In the genomic region with DNA sequence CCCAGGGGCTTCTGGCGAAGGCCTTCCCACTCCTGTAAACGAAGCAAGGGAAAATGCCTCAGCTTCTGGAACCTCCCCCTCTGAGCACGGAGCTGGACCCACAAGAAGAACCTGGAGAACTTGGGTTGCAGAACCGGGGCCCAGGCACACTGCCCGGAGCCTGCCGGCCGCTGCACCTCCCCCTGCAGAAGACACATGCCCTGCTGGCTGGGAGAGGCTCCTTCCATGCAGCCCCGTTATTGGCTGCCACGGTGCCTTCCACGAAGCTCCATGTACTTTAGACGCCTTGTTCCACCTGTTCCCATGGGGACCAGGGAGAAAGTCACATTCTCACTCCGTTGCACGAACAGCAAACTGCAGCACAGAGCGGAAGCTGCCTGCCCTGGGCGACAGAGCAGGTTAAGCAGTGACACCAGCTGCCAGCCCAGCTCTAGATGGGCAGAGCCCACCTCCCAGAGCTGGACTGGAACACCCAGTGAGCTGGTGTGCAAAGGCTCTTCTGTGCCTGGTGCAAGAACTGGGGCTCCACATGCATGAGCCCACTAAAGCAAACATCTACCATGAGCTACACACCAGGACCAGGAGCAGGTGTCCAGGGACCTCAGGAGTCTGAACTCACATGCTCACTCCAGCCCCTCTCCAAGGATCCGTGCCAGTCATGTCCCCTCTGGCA, we compare ENCODE assay signal across 1 cellular context.
TF ChIP-seq lines count a peak whose summit lies in the region.

No MANE protein-coding gene starts in this region.

TF ChIP-seq in HepG2, 621 proteins besides CTCF, POLR2A, EP300 and RAD21:
- no peak for TF ChIP-seq ZNF383 (CRISPR knock-in tag; IDR thresholded peaks at IDR 0.05; ENCODE audit: borderline replicate concordance)
- TF ChIP-seq HDAC1 (CRISPR knock-in tag; IDR thresholded peaks at IDR 0.05), result no peak
- peak; percentile 46 for TF ChIP-seq RBM22 (optimal IDR thresholded peaks at IDR 0.05; ENCODE audit: low read length)
- TF ChIP-seq AGO2 (optimal IDR thresholded peaks at IDR 0.05; ENCODE audit: low read depth, low read length), result peak; percentile 22
- peak; percentile 35 for TF ChIP-seq ZNF687 (CRISPR knock-in tag; IDR thresholded peaks at IDR 0.05)
TF ChIP-seq in HepG2: peak in this region for 3.
